Comparison of ENCODE assay signal across 1 cellular context in genomic region chr17:28426081-28426519, GRCh38.
TF ChIP-seq lines count a peak whose summit lies in the region.

No MANE protein-coding gene starts in this region.

TF ChIP-seq in GM12878, 131 proteins besides CTCF, POLR2A, EP300 and RAD21:
- TF ChIP-seq ZNF274 (IDR thresholded peaks at IDR 0.05; ENCODE audit: insufficient read depth, insufficient read length): no peak
- no peak for TF ChIP-seq REST (IDR thresholded peaks at IDR 0.05; ENCODE audit: low read depth, low read length)
- no peak for TF ChIP-seq NRF1 (conservative IDR thresholded peaks at IDR 0.05; ENCODE audit: low read depth, low read length)
- no peak for TF ChIP-seq CBFB (IDR thresholded peaks at IDR 0.05; ENCODE audit: low read depth)
- no peak for TF ChIP-seq PAX5 (IDR thresholded peaks at IDR 0.05; ENCODE audit: borderline replicate concordance, low read depth, low read length)
- no peak for TF ChIP-seq USF2 (IDR thresholded peaks at IDR 0.05; ENCODE audit: borderline replicate concordance, low read depth, low read length)
- no peak for TF ChIP-seq CBX5 (IDR thresholded peaks at IDR 0.05; ENCODE audit: low read depth)
- no peak for TF ChIP-seq MXI1 (IDR thresholded peaks at IDR 0.05; ENCODE audit: low read depth, low read length)
- no peak for TF ChIP-seq ATF3 (IDR thresholded peaks at IDR 0.05; ENCODE audit: borderline replicate concordance, extremely low read depth, low read depth, low read length)
- no peak for TF ChIP-seq PKNOX1 (IDR thresholded peaks at IDR 0.05)
- no peak for TF ChIP-seq BMI1 (IDR thresholded peaks at IDR 0.05; ENCODE audit: borderline replicate concordance)
- no peak for TF ChIP-seq MYC (IDR thresholded peaks at IDR 0.05; ENCODE audit: insufficient read depth, insufficient read length, insufficient replicate concordance, low read length, severe bottlenecking)
- no peak for TF ChIP-seq RAD51 (IDR thresholded peaks at IDR 0.05)
- no peak for TF ChIP-seq CBX3 (IDR thresholded peaks at IDR 0.05; ENCODE audit: borderline replicate concordance, low read depth)
- TF ChIP-seq MEF2A (IDR thresholded peaks at IDR 0.05; ENCODE audit: insufficient read depth, low read depth, low read length): no peak
